In genomic region chr9:99253134-99253533, GRCh38 we compare ENCODE assay signal across 11 cellular contexts. TPM values are rescaled to one million over a fixed set of nuclear protein-coding genes. Genes with fewer than 3 reads are reported as not detected.
DNase-seq lines count a peak whose midpoint lies in the region; ATAC-seq lines count a peak whose summit lies in the region.
"Had no signal": no experiment of that assay in that cellular context is flagged by ENCODE, and none has a peak within 500 bp of the region (broad histone marks: within the 10 kb centered on the region; RNA-seq: fewer than 3 reads in every experiment).

No MANE protein-coding gene starts in this region.

- no peaks in the 10 kb centered on the region for H3K36me3 ChIP-seq in KOPT-K1 (ENCODE audit: insufficient read depth, low read length)
- H3K36me3 ChIP-seq: SJCRH30 had no signal

- H3K9me3 ChIP-seq in KOPT-K1 (ENCODE audit: insufficient read depth, low read length, poor library complexity, severe bottlenecking), result no peaks in the 10 kb centered on the region

- H3K27ac ChIP-seq in KOPT-K1 (ENCODE audit: low read depth, low read length, poor library complexity, severe bottlenecking), result peak overlapping the region; percentile 70

- DNase-seq in activated T-cell treated with anti-CD3 and anti-CD28 coated beads for 48 hours (ENCODE audit: low read depth) (peak; percentile 37), activated T-cell treated with anti-CD3 and anti-CD28 coated beads for 4 hours (no peak), dermis blood vessel endothelial cell (no peak), NCI-H1694 treated with DMSO at 0.1 percent for 48 hours (lab: John Stamatoyannopoulos, UW) (no peak), ureter (ENCODE audit: low spot score) (no peak)
- peak; percentile 36 for DNase-seq in stimulated activated CD4-positive, alpha-beta T cell treated with anti-CD3 and anti-CD28 coated beads, Interleukin-4, amount 100 ng/mL, for 24 hours
- DNase-seq: amniotic stem cell, NCI-H1092 had no signal

- peak; percentile 33 for ATAC-seq in HG02623 (IDR thresholded peaks at IDR 0.05; ENCODE audit: unreplicated experiment)

RNA-seq across cellular contexts. Expression of gene SEC61B, which starts 31.1 kb away (rescaled TPM):
- total RNA-seq in dermis blood vessel endothelial cell (97.0 and 108 TPM in 2 replicates), ureter (75.1 TPM)

RNA-seq across cellular contexts. Expression of gene ALG2, which starts 31.4 kb away (rescaled TPM):
- 45.6 and 50.2 TPM in 2 replicates for total RNA-seq in dermis blood vessel endothelial cell
- 46.5 TPM for total RNA-seq in ureter

Comparison
In these comparisons a context has a peak if more than half of its experiments do, and no peak if none do; other contexts are left out.
1. DNase-seq: peak in activated T-cell treated with anti-CD3 and anti-CD28 coated beads for 48 hours (single experiment) and stimulated activated CD4-positive, alpha-beta T cell treated with anti-CD3 and anti-CD28 coated beads, Interleukin-4, amount 100 ng/mL, for 24 hours (single experiment); none in activated T-cell treated with anti-CD3 and anti-CD28 coated beads for 4 hours (single experiment), dermis blood vessel endothelial cell (single experiment), NCI-H1694 treated with DMSO at 0.1 percent for 48 hours (single experiment) and ureter (single experiment).